In the genomic region with DNA sequence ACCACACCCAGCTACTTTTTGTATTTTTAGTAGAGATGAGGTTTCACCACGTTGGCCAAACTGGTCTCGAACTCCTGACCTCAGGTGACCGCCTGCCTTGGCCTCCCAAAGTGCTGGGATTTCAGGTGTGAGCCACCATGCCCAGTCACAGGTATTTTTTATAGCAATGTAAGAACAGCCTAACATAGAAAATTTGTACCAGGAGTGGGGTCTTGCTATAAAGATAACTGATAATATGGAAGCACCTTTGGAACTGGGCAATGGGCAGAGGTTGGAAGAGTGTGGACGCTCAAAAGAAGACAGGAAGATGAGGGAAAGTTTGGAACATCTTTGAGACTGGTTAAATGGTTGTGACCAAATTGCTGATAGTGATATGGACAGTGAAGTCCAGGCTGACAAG, we compare ENCODE assay signal across 29 cellular contexts.
"Had no signal": no experiment of that assay in that cellular context is flagged by ENCODE, and none has a peak within 500 bp of the region (broad histone marks: within the 10 kb centered on the region; RNA-seq: fewer than 3 reads in every experiment).

No MANE protein-coding gene starts in this region.

- H3K9me3 Mint-ChIP-seq: effector memory CD8-positive, alpha-beta T cell had no signal

- ATAC-seq: effector memory CD8-positive, alpha-beta T cell; esophagus mucosa; foreskin keratinocyte; gastrocnemius medialis; gastroesophageal sphincter; heart left ventricle; heart right ventricle had no signal

- H3K4me3 ChIP-seq: colonic mucosa, coronary artery, dorsolateral prefrontal cortex, esophagus muscularis mucosa, esophagus squamous epithelium, gastrocnemius medialis, gastroesophageal sphincter, heart left ventricle, heart right ventricle had no signal

- H3K4me3 Mint-ChIP-seq: dendritic cell treated with granulocyte-macrophage colony-stimulating factor and Interleukin-4, amounts not matched to agents 40 ng/mL and 50 ng/mL, for 4 days; effector memory CD8-positive, alpha-beta T cell; endodermal cell had no signal

- H3K27ac ChIP-seq: colonic mucosa, coronary artery, dorsolateral prefrontal cortex, epithelial cell of prostate, esophagus muscularis mucosa, esophagus squamous epithelium, foreskin keratinocyte, gastrocnemius medialis, gastroesophageal sphincter, heart left ventricle, heart right ventricle had no signal

- H3K27me3 ChIP-seq: colonic mucosa, dorsolateral prefrontal cortex, esophagus muscularis mucosa, esophagus squamous epithelium, foreskin keratinocyte, gastrocnemius medialis, gastroesophageal sphincter, heart left ventricle, heart right ventricle had no signal

- H3K27me3 Mint-ChIP-seq: dendritic cell treated with granulocyte-macrophage colony-stimulating factor and Interleukin-4, amounts not matched to agents 40 ng/mL and 50 ng/mL, for 4 days had no signal

- H3K27ac Mint-ChIP-seq: dendritic cell treated with granulocyte-macrophage colony-stimulating factor and Interleukin-4, amounts not matched to agents 40 ng/mL and 50 ng/mL, for 4 days; effector memory CD8-positive, alpha-beta T cell; endodermal cell had no signal

- H3K4me1 ChIP-seq: colonic mucosa had no signal

- DNase-seq: colonic mucosa; cortex of kidney; dermis blood vessel endothelial cell; dorsolateral prefrontal cortex; effector CD4-positive, alpha-beta T cell; effector CD8-positive, alpha-beta T cell; effector memory CD4-positive, alpha-beta T cell; effector memory CD8-positive, alpha-beta T cell; endodermal cell; erythroblast; esophagus squamous epithelium; foreskin fibroblast; foreskin keratinocyte; foreskin melanocyte; gastrocnemius medialis; glutamatergic neuron; head of caudate nucleus; heart left ventricle; heart right ventricle had no signal

- H3K9me3 ChIP-seq: colonic mucosa, esophagus muscularis mucosa, esophagus squamous epithelium, gastrocnemius medialis, gastroesophageal sphincter had no signal

- H3K36me3 ChIP-seq: colonic mucosa, esophagus muscularis mucosa, esophagus squamous epithelium, gastrocnemius medialis, gastroesophageal sphincter, heart left ventricle, heart right ventricle had no signal

- FAIRE-seq: colon, endometrium, endothelial cell of umbilical vein, frontal cortex had no signal
